Comparison of ENCODE assay signal across 8 cellular contexts in genomic region chr17:68613739-68614298, GRCh38. TPM values are rescaled to one million over a fixed set of nuclear protein-coding genes. Genes with fewer than 3 reads are reported as not detected.
DNase-seq lines count a peak whose midpoint lies in the region; ATAC-seq, FAIRE-seq and TF ChIP-seq lines count a peak whose summit lies in the region.

No MANE protein-coding gene starts in this region.

- no peak overlapping the region for H3K27ac ChIP-seq in A549
- H3K27ac ChIP-seq in foreskin keratinocyte = no peak overlapping the region
- H3K27ac ChIP-seq in psoas muscle = no peak overlapping the region

- POLR2A ChIA-PET in A549 (lab: Yijun Ruan, JAX) = interaction anchor here (0.6 kb wide), 1 partner anchor 339 kb away, joined by 4 read pairs; no protein-coding TSS in a partner anchor

- TF ChIP-seq CTCF in A549 (IDR thresholded peaks at IDR 0.05) (peak; percentile 46), GM06990 (IDR thresholded peaks at IDR 0.05; ENCODE audit: insufficient read depth, low read length, poor library complexity, severe bottlenecking) (peak; percentile 82), NB4 (IDR thresholded peaks at IDR 0.05; ENCODE audit: low read depth, low read length) (peak; percentile 77), foreskin keratinocyte (conservative IDR thresholded peaks at IDR 0.05) (peak; percentile 81), psoas muscle (IDR thresholded peaks at IDR 0.05) (peak; percentile 45)

- peaks cover 16% of the 10 kb centered on the region; the same call in 2 of the 3 replicates for H3K9me3 ChIP-seq in A549
- H3K9me3 ChIP-seq in psoas muscle = peaks cover 22% of the 10 kb centered on the region

- H3K4me1 ChIP-seq in A549 (no peaks in the 10 kb centered on the region), foreskin keratinocyte (no peaks in the 10 kb centered on the region), psoas muscle (no peaks in the 10 kb centered on the region)

- TF ChIP-seq POLR2A in A549 (IDR thresholded peaks at IDR 0.05; ENCODE audit: low read length) (no peak), NB4 (IDR thresholded peaks at IDR 0.05; ENCODE audit: extremely low read depth, insufficient read length) (no peak)

- intact Hi-C loops in psoas muscle (cut with DNase I) = no loop called here

- TF ChIP-seq EP300 in A549 (IDR thresholded peaks at IDR 0.05) = no peak

- no peak for FAIRE-seq in A549 (lab: Jason Lieb, UNC)
- no peak for FAIRE-seq in RCC 7860 (lab: Jason Lieb, UNC)

- DNase-seq in A549 (ENCODE audit: low read depth in 1 of 2, low spot score in 1 of 2) = peak; percentile 21 to 62
- peak; percentile 20 for DNase-seq in GM06990 (ENCODE audit: extremely low read depth, insufficient read length)
- DNase-seq in NB4 (ENCODE audit: low read depth) = peak; percentile 75
- peak; percentile 12 for DNase-seq in SKM-1 treated with dmso at 0.1 percent for 144 hours (lab: John Stamatoyannopoulos, UW; ENCODE audit: unreplicated experiment)
- peak in 1 of 2 donors; percentile 29 for DNase-seq in foreskin keratinocyte
- peak in 1 of 2 donors; percentile 13 for DNase-seq in psoas muscle
- DNase-seq in RCC 7860 (ENCODE audit: low spot score) = no peak

- ATAC-seq in A549 (peak; percentile 61 to 84; a peak in 3 of 6 replicates), foreskin keratinocyte (peak; percentile 85), psoas muscle (peak in 2 of 4 donors; percentile 30 to 60), HG03520 (IDR thresholded peaks at IDR 0.05; ENCODE audit: unreplicated experiment) (no peak)

- H3K4me2 ChIP-seq in A549 = no peak overlapping the region

- no peaks in the 10 kb centered on the region for H3K36me3 ChIP-seq in GM06990 (ENCODE audit: control insufficient read depth, insufficient read depth, low read length)
- H3K36me3 ChIP-seq in psoas muscle (ENCODE audit: insufficient read depth in 1 of 2, low read depth in 1 of 2) = no peaks in the 10 kb centered on the region

- H3K4me3 ChIP-seq in A549 = no peak overlapping the region
- H3K4me3 ChIP-seq in GM06990 (replicated peaks; ENCODE audit: low read depth, low read length) = no peak overlapping the region
- no peak overlapping the region for H3K4me3 ChIP-seq in NB4 (ENCODE audit: low read depth, low read length)
- H3K4me3 ChIP-seq in psoas muscle = no peak overlapping the region

- peak; percentile 33 to 60; a peak in 4 of 5 replicates for TF ChIP-seq RAD21 in A549 (conservative IDR thresholded peaks at IDR 0.05 in 1 of 2, IDR thresholded peaks at IDR 0.05 in 1 of 2)

- CTCF ChIA-PET in A549 (lab: Yijun Ruan, JAX) = interaction anchor here (0.6 to 1.6 kb wide), 13 partner anchors 8 to 80 kb away, joined by 3 to 5 read pairs (median 3); no protein-coding TSS in a partner anchor

- WGBS in A549 (ENCODE audit: missing lambda C conversion rate) = 12% methylated on average over 5 of the region's 5 CpGs
- WGBS in psoas muscle, 3 donors = 40 to 60% (median 47%) methylated on average over 5 of the region's 5 CpGs

- no peaks in the 10 kb centered on the region for H3K27me3 ChIP-seq in GM06990 (replicated peaks; ENCODE audit: control insufficient read depth, insufficient read depth, low read length)
- peaks cover 4% of the 10 kb centered on the region for H3K27me3 ChIP-seq in foreskin keratinocyte
- peaks cover 0 to 3% (median 2%) of the 10 kb centered on the region in 3 donors for H3K27me3 ChIP-seq in psoas muscle (ENCODE audit: insufficient read depth in 3 of 3, low read length in 2 of 3)

TF ChIP-seq in A549, 52 proteins besides CTCF, POLR2A, EP300 and RAD21:
- no peak for TF ChIP-seq MAX (IDR thresholded peaks at IDR 0.05)
- TF ChIP-seq ZSCAN20 (CRISPR knock-in tag; IDR thresholded peaks at IDR 0.05) = no peak

RNA-seq across cellular contexts. Expression of gene FAM20A, which starts 12.7 kb away (rescaled TPM):
- polyA plus RNA-seq in A549 (2011; rRNA removed) (0.05 TPM in 1 of 2 replicates, not detected in the other), A549 (2017; fragmentation: RNase III; extraction: RNeasy Plus Mini Kit Qiagen cat#74134 plus additional on column Dnase treatment) (0.03 to 0.09 TPM in 2 of 3 replicates, not detected in the other), foreskin keratinocyte (not detected in 2 replicates), psoas muscle (1 to 10 TPM in 2 of 3 donors, under 1 TPM in 1; 0.83 to 2.1 (median 1.3) TPM)
- polyA plus RNA-seq in A549 (2012; cell fraction: cytosol; rRNA removed) = 0.01 TPM in 2 replicates
- 0.04 TPM in 1 of 2 replicates, not detected in the other for polyA plus RNA-seq in A549 (2012; cell fraction: nucleus; rRNA removed)
- not detected in 2 replicates for polyA minus RNA-seq in A549 (2011; rRNA and poly(A)+ RNA removed)
- total RNA-seq in foreskin keratinocyte (not detected in 2 replicates), psoas muscle (1 to 10 TPM; 1.1 to 7.1 (median 2.4) TPM)
